Comparison of ENCODE assay signal across 8 cellular contexts in the genomic region with DNA sequence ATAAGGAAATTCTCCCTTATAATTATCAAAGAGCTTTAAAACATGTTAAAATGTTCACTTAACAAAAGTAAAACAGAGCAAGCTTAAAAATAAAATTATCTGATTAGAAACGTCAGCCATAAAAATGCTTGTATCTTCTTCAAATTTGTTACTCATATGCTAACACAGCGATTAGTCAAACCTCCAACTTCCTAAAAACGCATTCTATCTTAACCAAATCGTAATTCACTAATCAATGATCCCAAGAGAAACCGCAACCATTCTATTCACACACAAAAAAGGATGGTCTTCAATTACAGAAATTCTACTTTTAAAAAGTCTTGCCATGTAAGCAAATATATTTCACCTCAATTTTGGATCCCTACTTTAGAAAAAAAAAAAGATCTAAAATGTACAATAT. TPM values are rescaled to one million over a fixed set of nuclear protein-coding genes. Genes with fewer than 3 reads are reported as not detected.
DNase-seq lines count a peak whose midpoint lies in the region; ATAC-seq and TF ChIP-seq lines count a peak whose summit lies in the region.

No MANE protein-coding gene starts in this region.

- no peak for ATAC-seq in DND-41 (ENCODE audit: insufficient read depth, low read depth)
- no peak for ATAC-seq in GM21423 (IDR thresholded peaks at IDR 0.05; ENCODE audit: unreplicated experiment)
- ATAC-seq in GM21619 (IDR thresholded peaks at IDR 0.05; ENCODE audit: unreplicated experiment) = no peak

- peak overlapping the region; percentile 91 for H3K27ac ChIP-seq in DND-41 (ENCODE audit: low read length)
- peak overlapping the region; percentile 61 to 81 for H3K27ac ChIP-seq in coronary artery
- peak overlapping the region; percentile 93 for H3K27ac ChIP-seq in osteoblast (ENCODE audit: low read depth, low read length)

- H3K9me3 ChIP-seq in DND-41 (ENCODE audit: insufficient read depth, low read length, severe bottlenecking) = no peaks in the 10 kb centered on the region
- H3K9me3 ChIP-seq in osteoblast (ENCODE audit: low read depth, low read length) = no peaks in the 10 kb centered on the region

- peak overlapping the region; percentile 80 for H3K4me2 ChIP-seq in DND-41 (ENCODE audit: insufficient read depth, low read length)
- H3K4me2 ChIP-seq in osteoblast (ENCODE audit: insufficient read depth, low read length) = peak overlapping the region; percentile 91

- H3K27me3 ChIP-seq in DND-41 (ENCODE audit: insufficient read depth, low read length, poor library complexity) (no peaks in the 10 kb centered on the region), osteoblast (ENCODE audit: insufficient read depth, low read length) (no peaks in the 10 kb centered on the region)

- H3K9ac ChIP-seq in DND-41 (ENCODE audit: low read depth, low read length) = peak overlapping the region; percentile 94

- TF ChIP-seq POLR2A in NB4 (IDR thresholded peaks at IDR 0.05; ENCODE audit: extremely low read depth, insufficient read length) = no peak

- DNase-seq in DND-41 (no peak), NB4 (ENCODE audit: low read depth) (peak; percentile 60), coronary artery (ENCODE audit: low spot score) (no peak), osteoblast (ENCODE audit: insufficient read length, low spot score, missing footprints) (no peak), NCI-H1930 (lab: John Stamatoyannopoulos, UW) (no peak), NCI-H2081 treated with DMSO at 0.1 percent for 48 hours (lab: John Stamatoyannopoulos, UW) (no peak)

- H3K36me3 ChIP-seq in DND-41 (ENCODE audit: insufficient read depth, low read length) = peaks cover 53% of the 10 kb centered on the region
- H3K36me3 ChIP-seq in osteoblast (ENCODE audit: insufficient read depth, low read length) = peaks cover 13% of the 10 kb centered on the region

- H4K20me1 ChIP-seq in DND-41 (ENCODE audit: insufficient read depth, low read length) = peaks cover 61% of the 10 kb centered on the region
- no peaks in the 10 kb centered on the region for H4K20me1 ChIP-seq in osteoblast (ENCODE audit: insufficient read depth, low read length)

- H3K4me1 ChIP-seq in DND-41 (ENCODE audit: insufficient read depth, low read length) = peaks cover 68% of the 10 kb centered on the region
- H3K4me1 ChIP-seq in osteoblast (ENCODE audit: insufficient read depth, low read length) = peaks cover 36% of the 10 kb centered on the region

- TF ChIP-seq CTCF in DND-41 (IDR thresholded peaks at IDR 0.05; ENCODE audit: borderline replicate concordance, extremely low read depth, low read length, poor library complexity, severe bottlenecking) (no peak), NB4 (IDR thresholded peaks at IDR 0.05; ENCODE audit: low read depth, low read length) (no peak), coronary artery (IDR thresholded peaks at IDR 0.05) (no peak), osteoblast (IDR thresholded peaks at IDR 0.05; ENCODE audit: extremely low read depth, low read depth, low read length) (no peak)

- H2AFZ ChIP-seq in DND-41 (ENCODE audit: low read depth, low read length) (no peak overlapping the region), osteoblast (ENCODE audit: low read length) (no peak overlapping the region)

- H3K4me3 ChIP-seq in DND-41 (ENCODE audit: low read depth in 1 of 2, low read length in 2 of 2) (peak overlapping the region; percentile 67 to 81), NB4 (ENCODE audit: low read depth, low read length) (peak overlapping the region; percentile 74), coronary artery (peak overlapping the region; percentile 85), osteoblast (ENCODE audit: insufficient read depth, low read length) (peak overlapping the region; percentile 93)

- H3K79me2 ChIP-seq in DND-41 (ENCODE audit: insufficient read depth, low read length) (peaks cover 97% of the 10 kb centered on the region), osteoblast (ENCODE audit: insufficient read depth, low read length) (peaks cover 68% of the 10 kb centered on the region)

RNA-seq across cellular contexts. Expression of a gene that starts 1.9 kb away (rescaled TPM):
- total RNA-seq in osteoblast = 139 and 140 TPM in 2 replicates
